Comparison of ENCODE assay signal across 8 cellular contexts in genomic region chr4:84582302-84582987, GRCh38. TPM values are rescaled to one million over a fixed set of nuclear protein-coding genes. Genes with fewer than 3 reads are reported as not detected.
A peak's percentile ranks its signal among the peaks of the same experiment; 100 is the strongest.
DNase-seq lines count a peak whose midpoint lies in the region; ATAC-seq, FAIRE-seq and TF ChIP-seq lines count a peak whose summit lies in the region.

No MANE protein-coding gene starts in this region.

- H3K4me2 ChIP-seq in HepG2 (ENCODE audit: low read depth, low read length) = peak overlapping the region; percentile 95

- H4K20me1 ChIP-seq in HepG2 (ENCODE audit: insufficient read depth, low read length) = no peaks in the 10 kb centered on the region

- intact Hi-C loops in HepG2 (cut with micrococcal nuclease; ENCODE audit: unreplicated experiment) = loop anchor here (5.0 kb wide), 1 partner anchor 100 kb away; no protein-coding TSS in a partner anchor

- CTCF ChIA-PET in HepG2 (lab: Yijun Ruan, JAX; ENCODE audit: low intra/inter-chr PET ratio, low total read pairs) = no interaction called here

- H3K27me3 ChIP-seq in HepG2 (ENCODE audit: control insufficient read depth in 1 of 2, insufficient read depth in 2 of 2, low read length in 2 of 2) = peaks cover 2 to 21% of the 10 kb centered on the region in 2 experiments; a peak in 2 of 5 replicates

- H3K79me2 ChIP-seq in HepG2 (ENCODE audit: insufficient read depth, low read length) = no peaks in the 10 kb centered on the region

- DNase-seq in A172 (ENCODE audit: low spot score) (peak; percentile 69), NCI-H510A treated with DMSO at 0.1 percent for 48 hours (lab: John Stamatoyannopoulos, UW) (peak; percentile 90), cortex of kidney (lab: John Stamatoyannopoulos, UW) (peak; percentile 85), HepG2 (ENCODE audit: low spot score) (peak; percentile 61)
- DNase-seq in activated CD4-positive, alpha-beta T cell treated with anti-CD3 and anti-CD28 coated beads, Interleukin-2, amount 50 U/mL, for 1 hour = peak; percentile 91
- DNase-seq in stimulated activated CD4-positive, alpha-beta T cell treated with anti-CD3 and anti-CD28 coated beads, Interleukin-2, amount 100 ng/mL, for 4 hours (ENCODE audit: low read depth) = peak; percentile 92

- H3K4me1 ChIP-seq in HepG2 (ENCODE audit: insufficient read depth, low read length) = peaks cover 36% of the 10 kb centered on the region

- no TSS peak for BruUV-seq in HepG2 (replicated peaks; lab: Mats Ljungman, UMichigan)

- POLR2A ChIA-PET in HepG2 (lab: Yijun Ruan, JAX) = interaction anchor here (0.7 kb wide), 1 partner anchor 384 kb away, joined by 4 read pairs; the partner anchor contains the start of gene WDFY3

- WGBS in HepG2 (ENCODE audit: low lambda C conversion rate) = 3% methylated on average over 12 of the region's 56 CpGs

- no peak for TF ChIP-seq CTCF in HepG2 (CRISPR knock-in tag; IDR thresholded peaks at IDR 0.05)

- H3K9ac ChIP-seq in HepG2 (ENCODE audit: insufficient read depth, low read depth, low read length) = peak overlapping the region; percentile 27

- FAIRE-seq in HepG2 (lab: Jason Lieb, UNC) = no peak

- TF ChIP-seq EP300 in HepG2 (IDR thresholded peaks at IDR 0.05; ENCODE audit: low read depth in 2 of 2, low read length in 2 of 2) (no peak), HepG2 (CRISPR knock-in tag; IDR thresholded peaks at IDR 0.05; ENCODE audit: borderline replicate concordance) (no peak)

- no peak overlapping the region for H3K27ac ChIP-seq in HepG2 (ENCODE audit: extremely low read length, insufficient read depth, low read length)

- no peaks in the 10 kb centered on the region for H3K9me3 ChIP-seq in HepG2 (ENCODE audit: low read length)

- TF ChIP-seq RAD21 in HepG2 (CRISPR knock-in tag; IDR thresholded peaks at IDR 0.05) = no peak

- in situ Hi-C loops in HepG2 (cut with HindIII; ENCODE audit: extremely low pct_ligation_motif_present, low pct_unique_long_range_greater_than_20kb) = loop anchor here (5.0 to 10.0 kb wide), 2 partner anchors 125 to 382 kb away; partner anchors contain the start of gene WDFY3

- TF ChIP-seq POLR2A in HepG2 (IDR thresholded peaks at IDR 0.05; ENCODE audit: insufficient read depth in 1 of 2, low read depth in 2 of 2, low read length in 2 of 2) = no peak

- H2AFZ ChIP-seq in HepG2 (ENCODE audit: low read length) = no peak overlapping the region

- peak overlapping the region; percentile 71 to 84 (median 71) for H3K4me3 ChIP-seq in HepG2 (replicated peaks in 1 of 3; ENCODE audit: insufficient read depth in 1 of 3, low read depth in 2 of 3, low read length in 3 of 3)

- no peaks in the 10 kb centered on the region for H3K36me3 ChIP-seq in HepG2 (replicated peaks in 1 of 2; ENCODE audit: control insufficient read depth in 1 of 2, insufficient read depth in 2 of 2, low read length in 2 of 2)

- ATAC-seq in GM18870 (IDR thresholded peaks at IDR 0.05; ENCODE audit: unreplicated experiment) (peak; percentile 41), HG03196 (IDR thresholded peaks at IDR 0.05; ENCODE audit: unreplicated experiment) (peak; percentile 79), HepG2 (peak; percentile 87)

TF ChIP-seq in HepG2, 621 proteins besides CTCF, POLR2A, EP300 and RAD21 (continues in another document):
- TF ChIP-seq BORCS8-MEF2B (CRISPR knock-in tag; IDR thresholded peaks at IDR 0.05) = 0 out of 2 replicates have a peak, but pooled peaks have one; percentile 18
- TF ChIP-seq ZNF891 (CRISPR knock-in tag; IDR thresholded peaks at IDR 0.05) = no peak
- TF ChIP-seq SAP130 (CRISPR knock-in tag; IDR thresholded peaks at IDR 0.05; ENCODE audit: low read depth) = peak; percentile 52
- peak; percentile 24; the same call in 1 of the 2 replicates for TF ChIP-seq ZNF280B (CRISPR knock-in tag; IDR thresholded peaks at IDR 0.05; ENCODE audit: borderline replicate concordance)
- TF ChIP-seq KMT2B (CRISPR knock-in tag; IDR thresholded peaks at IDR 0.05) = no peak
- no peak for TF ChIP-seq ZNF597 (CRISPR knock-in tag; IDR thresholded peaks at IDR 0.05)
- TF ChIP-seq NCOA1 (CRISPR knock-in tag; IDR thresholded peaks at IDR 0.05) = peak; percentile 62; the same call in 1 of the 2 replicates
- TF ChIP-seq ZBTB42 (CRISPR knock-in tag; IDR thresholded peaks at IDR 0.05) = no peak
- no peak for TF ChIP-seq FOXA1 (IDR thresholded peaks at IDR 0.05)
- TF ChIP-seq FOXA1 (CRISPR knock-in tag; IDR thresholded peaks at IDR 0.05) = no peak
- no peak for TF ChIP-seq MTERF4 (CRISPR knock-in tag; IDR thresholded peaks at IDR 0.05)
- TF ChIP-seq ZKSCAN1 (IDR thresholded peaks at IDR 0.05; ENCODE audit: low read length) = no peak
- TF ChIP-seq IRX3 (CRISPR knock-in tag; IDR thresholded peaks at IDR 0.05; ENCODE audit: borderline replicate concordance, low read depth) = no peak
- TF ChIP-seq THRA (CRISPR knock-in tag; IDR thresholded peaks at IDR 0.05; ENCODE audit: borderline replicate concordance) = no peak
- TF ChIP-seq MXD1 (CRISPR knock-in tag; IDR thresholded peaks at IDR 0.05) = no peak
- TF ChIP-seq MATR3 (CRISPR knock-in tag; IDR thresholded peaks at IDR 0.05) = no peak
- TF ChIP-seq ZNF883 (CRISPR knock-in tag; IDR thresholded peaks at IDR 0.05; ENCODE audit: not compliant biosample characterization) = peak; percentile 7

RNA-seq across cellular contexts. Expression of gene CDS1, which starts 0.5 kb away (rescaled TPM):
- 3.0 and 3.2 TPM in 2 replicates for total RNA-seq in A172 (2014; rRNA removed; shearing (Covaris generic))
- total RNA-seq in HepG2 (2016; rRNA removed; fragmentation: Illumina TruSeq; extraction: Trizol) = 2.1 TPM in 2 replicates
- total RNA-seq in HepG2 (2016; cell fraction: cytosol; rRNA removed; fragmentation: Illumina TruSeq; extraction: Trizol; ENCODE audit: low read depth) = 0.40 and 0.44 TPM in 2 replicates
- total RNA-seq in HepG2 (2016; cell fraction: insoluble cytoplasmic fraction; rRNA removed; fragmentation: Illumina TruSeq; extraction: Trizol) = 1.8 and 2.1 TPM in 2 replicates
- 1.6 and 2.2 TPM in 2 replicates for total RNA-seq in HepG2 (2016; cell fraction: membrane; rRNA removed; fragmentation: Illumina TruSeq; extraction: Trizol)
- 3.1 and 3.2 TPM in 2 replicates for total RNA-seq in HepG2 (2016; cell fraction: nucleus; rRNA removed; fragmentation: Illumina TruSeq; extraction: Trizol)
- polyA plus RNA-seq in HepG2 (2011; rRNA removed) = 3.1 and 3.2 TPM in 2 replicates
- 1.7 and 2.9 TPM in 2 replicates for polyA plus RNA-seq in HepG2 (2011; cell fraction: cytosol; rRNA removed)
- polyA plus RNA-seq in HepG2 (2011; cell fraction: nucleus; rRNA removed) = 1.4 and 1.8 TPM in 2 replicates
- 1.7 and 1.8 TPM in 2 replicates for polyA plus RNA-seq in HepG2 (2012)
- polyA plus RNA-seq in HepG2 (2016; cell fraction: cytosol; fragmentation: Illumina TruSeq; extraction: Trizol; ENCODE audit: low read depth) = 0.34 and 0.45 TPM in 2 replicates
- polyA plus RNA-seq in HepG2 (2016; cell fraction: insoluble cytoplasmic fraction; fragmentation: Illumina TruSeq; extraction: Trizol; ENCODE audit: low read depth) = 2.3 and 3.1 TPM in 2 replicates
- 1.3 and 1.5 TPM in 2 replicates for polyA plus RNA-seq in HepG2 (2016; cell fraction: membrane; fragmentation: Illumina TruSeq; extraction: Trizol; ENCODE audit: low read depth)
- 3.3 and 4.5 TPM in 2 replicates for polyA plus RNA-seq in HepG2 (2016; cell fraction: nucleus; fragmentation: Illumina TruSeq; extraction: Trizol; ENCODE audit: insufficient read depth, low read depth)
- polyA minus RNA-seq in HepG2 (2011; rRNA and poly(A)+ RNA removed; ENCODE audit: low replicate concordance) = 1.4 and 5.8 TPM in 2 replicates
- 2.6 and 2.7 TPM in 2 replicates for polyA minus RNA-seq in HepG2 (2011; cell fraction: cytosol; rRNA and poly(A)+ RNA removed)
- polyA minus RNA-seq in HepG2 (2011; cell fraction: nucleus; rRNA and poly(A)+ RNA removed) = 3.3 and 4.0 TPM in 2 replicates
